Comparison of ENCODE assay signal across 10 cellular contexts in genomic region chr20:33373735-33374605, GRCh38. TPM values are rescaled to one million over a fixed set of nuclear protein-coding genes. Genes with fewer than 3 reads are reported as not detected.
DNase-seq lines count a peak whose midpoint lies in the region; ATAC-seq and TF ChIP-seq lines count a peak whose summit lies in the region.
"Had no signal": no experiment of that assay in that cellular context is flagged by ENCODE, and none has a peak within 500 bp of the region (broad histone marks: within the 10 kb centered on the region; RNA-seq: fewer than 3 reads in every experiment).

No MANE protein-coding gene starts in this region.

- no peaks in the 10 kb centered on the region for H3K27me3 ChIP-seq in thyroid gland

- peak overlapping the region; percentile 90 to 94 (median 93) for H3K27ac ChIP-seq in thyroid gland

- no peaks in the 10 kb centered on the region for H3K9me3 ChIP-seq in thyroid gland

- H3K4me1 ChIP-seq in thyroid gland: peaks cover 50 to 58% of the 10 kb centered on the region in 2 donors

- DNase-seq in NCI-H1105 treated with DMSO at 0.1 percent for 48 hours (lab: John Stamatoyannopoulos, UW): peak; percentile 16
- no peak for DNase-seq in NCI-H1105 (lab: John Stamatoyannopoulos, UW)
- DNase-seq in RPMI7951 (ENCODE audit: low read depth): peak; percentile 54
- peak; percentile 78 for DNase-seq in fibroblast of peridontal ligament (ENCODE audit: extremely low read depth)
- no peak for DNase-seq in thyroid gland
- no peak for DNase-seq in OCI-M2 (lab: John Stamatoyannopoulos, UW; ENCODE audit: unreplicated experiment)
- DNase-seq: ACHN, NCI-H2107 had no signal

- no peak overlapping the region for H3K4me3 ChIP-seq in thyroid gland (replicated peaks in 1 of 3)

- no peak for TF ChIP-seq CTCF in thyroid gland (IDR thresholded peaks at IDR 0.05)

- ATAC-seq in HG03521 (IDR thresholded peaks at IDR 0.05; ENCODE audit: unreplicated experiment) (no peak), GM18867 (IDR thresholded peaks at IDR 0.05; ENCODE audit: unreplicated experiment) (no peak)

- WGBS in thyroid gland, 2 donors: 93 to 99% methylated on average over 4 of the region's 4 CpGs

- TF ChIP-seq POLR2A in thyroid gland (IDR thresholded peaks at IDR 0.05): no peak

- H3K36me3 ChIP-seq in thyroid gland: peaks cover 2 to 4% of the 10 kb centered on the region in 2 donors

- intact Hi-C loops in thyroid gland (cut with DNase I): no loop called here

RNA-seq across cellular contexts. Expression of gene CDK5RAP1, which starts 27.3 kb away (rescaled TPM):
- 26.7 and 29.0 TPM in 2 replicates for total RNA-seq in RPMI7951 (2014; rRNA removed; shearing (Covaris generic))
- 10 to 100 TPM; 26.6 to 41.8 (median 37.8) TPM for total RNA-seq in thyroid gland

Comparison
In these comparisons a context has a peak if more than half of its experiments do, and no peak if none do; other contexts are left out.
1. DNase-seq: peak in NCI-H1105 treated with DMSO at 0.1 percent for 48 hours (single experiment), RPMI7951 (single experiment) and fibroblast of peridontal ligament (single experiment); none in NCI-H1105 (single experiment), thyroid gland (0 of 2) and OCI-M2 (single experiment).